ENCODE assay signal across 12 cellular contexts in genomic region chr6:157649311-157650260, GRCh38.
DNase-seq lines count a peak whose midpoint lies in the region; ATAC-seq and TF ChIP-seq lines count a peak whose summit lies in the region.
"Had no signal": no experiment of that assay in that cellular context is flagged by ENCODE, and none has a peak within 500 bp of the region (broad histone marks: within the 10 kb centered on the region; RNA-seq: fewer than 3 reads in every experiment).

No MANE protein-coding gene starts in this region.

- no peaks in the 10 kb centered on the region for H3K27me3 ChIP-seq in CD8-positive, alpha-beta T cell (ENCODE audit: insufficient read depth, low read length)

- DNase-seq in DMS79 (lab: John Stamatoyannopoulos, UW) (peak; percentile 32), NCI-H1417 treated with DMSO at 0.1 percent for 48 hours (lab: John Stamatoyannopoulos, UW) (peak; percentile 28)
- DNase-seq in central memory CD8-positive, alpha-beta T cell (ENCODE audit: low spot score in 2 of 2), result no peak
- no peak for DNase-seq in activated CD4-positive, alpha-beta T cell treated with anti-CD3 and anti-CD28 coated beads, Interleukin-2, amount 50 U/mL, for 1 hour
- DNase-seq in CD8-positive, alpha-beta T cell, result no peak
- DNase-seq: CD4-positive, CD25-positive, alpha-beta regulatory T cell; SW 1271 had no signal

- no peaks in the 10 kb centered on the region for H3K4me1 Mint-ChIP-seq in central memory CD8-positive, alpha-beta T cell
- peaks cover 35% of the 10 kb centered on the region for H3K4me1 Mint-ChIP-seq in nephron
- H3K4me1 Mint-ChIP-seq in CD8-positive, alpha-beta T cell (ENCODE audit: low read depth), result peaks cover 5% of the 10 kb centered on the region

- H3K36me3 Mint-ChIP-seq in central memory CD8-positive, alpha-beta T cell (ENCODE audit: insufficient read depth), result no peaks in the 10 kb centered on the region
- H3K36me3 Mint-ChIP-seq in nephron (ENCODE audit: low read depth), result no peaks in the 10 kb centered on the region
- H3K36me3 Mint-ChIP-seq in CD8-positive, alpha-beta T cell, result peaks cover 5% of the 10 kb centered on the region

- H3K9me3 ChIP-seq in CD8-positive, alpha-beta T cell (ENCODE audit: low read length), result no peaks in the 10 kb centered on the region
- H3K9me3 ChIP-seq: prostate gland had no signal

- no peaks in the 10 kb centered on the region for H3K27me3 Mint-ChIP-seq in central memory CD8-positive, alpha-beta T cell
- peaks cover 27% of the 10 kb centered on the region for H3K27me3 Mint-ChIP-seq in nephron (ENCODE audit: low read depth)
- no peaks in the 10 kb centered on the region for H3K27me3 Mint-ChIP-seq in CD8-positive, alpha-beta T cell (ENCODE audit: low read depth)

- intact Hi-C loops in CD8-positive, alpha-beta T cell (cut with DNase I, micrococcal nuclease), result no loop called here

- H3K4me3 ChIP-seq in CD8-positive, alpha-beta T cell (ENCODE audit: low read depth, low read length), result no peak overlapping the region
- H3K4me3 ChIP-seq: prostate gland had no signal

- no peaks in the 10 kb centered on the region for H3K9me3 Mint-ChIP-seq in central memory CD8-positive, alpha-beta T cell
- no peaks in the 10 kb centered on the region for H3K9me3 Mint-ChIP-seq in nephron
- no peaks in the 10 kb centered on the region for H3K9me3 Mint-ChIP-seq in CD8-positive, alpha-beta T cell
- H3K9me3 Mint-ChIP-seq: CD4-positive, CD25-positive, alpha-beta regulatory T cell had no signal

- H3K27ac ChIP-seq in CD8-positive, alpha-beta T cell (ENCODE audit: low read depth, low read length), result no peak overlapping the region
- H3K27ac ChIP-seq: prostate gland had no signal

- H3K36me3 ChIP-seq in CD8-positive, alpha-beta T cell (ENCODE audit: insufficient read depth, low read length), result no peaks in the 10 kb centered on the region
- H3K36me3 ChIP-seq: prostate gland had no signal

- peak overlapping the region; percentile 83 for H3K27ac Mint-ChIP-seq in central memory CD8-positive, alpha-beta T cell (ENCODE audit: low read depth)
- peak overlapping the region; percentile 16 to 90 (median 88) for H3K27ac Mint-ChIP-seq in nephron
- no peak overlapping the region for H3K27ac Mint-ChIP-seq in CD8-positive, alpha-beta T cell

- POLR2A ChIA-PET in CD8-positive, alpha-beta T cell (lab: Charles Lee), result no interaction called here

- no peak for TF ChIP-seq CTCF in nephron (IDR thresholded peaks at IDR 0.05; ENCODE audit: unreplicated experiment in 3 of 3)
- no peak for TF ChIP-seq CTCF in CD8-positive, alpha-beta T cell (IDR thresholded peaks at IDR 0.05)

- H3K4me1 ChIP-seq in CD8-positive, alpha-beta T cell (ENCODE audit: insufficient read depth, low read length), result no peaks in the 10 kb centered on the region
- H3K4me1 ChIP-seq: prostate gland had no signal

- no peak for ATAC-seq in central memory CD8-positive, alpha-beta T cell (replicated peaks; ENCODE audit: extremely low read depth, poor library complexity, severe bottlenecking)
- ATAC-seq in CD8-positive, alpha-beta T cell, result no peak
- ATAC-seq in GM19328 (IDR thresholded peaks at IDR 0.05; ENCODE audit: unreplicated experiment), result no peak
- ATAC-seq in GM21737 (IDR thresholded peaks at IDR 0.05; ENCODE audit: unreplicated experiment), result no peak
- ATAC-seq: activated CD4-positive, CD25-positive, alpha-beta regulatory T cell treated with anti-CD3 and anti-CD28 coated beads, Interleukin-2, amount 50 U/mL, for 24 hours had no signal

- CTCF ChIA-PET in CD8-positive, alpha-beta T cell (lab: Charles Lee), result no interaction called here

- H3K4me3 Mint-ChIP-seq in central memory CD8-positive, alpha-beta T cell, result no peak overlapping the region
- H3K4me3 Mint-ChIP-seq in nephron, result no peak overlapping the region
- H3K4me3 Mint-ChIP-seq in CD8-positive, alpha-beta T cell, result no peak overlapping the region
- H3K4me3 Mint-ChIP-seq: CD4-positive, CD25-positive, alpha-beta regulatory T cell had no signal

Comparison
In these comparisons a context has a peak if more than half of its experiments do, and no peak if none do; other contexts are left out.
1. DNase-seq: peak in DMS79 (single experiment) and NCI-H1417 treated with DMSO at 0.1 percent for 48 hours (single experiment); none in central memory CD8-positive, alpha-beta T cell (0 of 2), activated CD4-positive, alpha-beta T cell treated with anti-CD3 and anti-CD28 coated beads, Interleukin-2, amount 50 U/mL, for 1 hour (single experiment) and CD8-positive, alpha-beta T cell (0 of 7).